In genomic region chr17:77148109-77148958, GRCh38 we compare ENCODE assay signal across 12 cellular contexts. TPM values are rescaled to one million over a fixed set of nuclear protein-coding genes. Genes with fewer than 3 reads are reported as not detected.
DNase-seq lines count a peak whose midpoint lies in the region; ATAC-seq and TF ChIP-seq lines count a peak whose summit lies in the region.
"Had no signal": no experiment of that assay in that cellular context is flagged by ENCODE, and none has a peak within 500 bp of the region (broad histone marks: within the 10 kb centered on the region; RNA-seq: fewer than 3 reads in every experiment).

No MANE protein-coding gene starts in this region.

- WGBS in stomach, 5 donors = 60 to 73% (median 65%) methylated on average over 15 of the region's 15 CpGs

- in situ Hi-C loops in GM13976 (cut with MboI; ENCODE audit: low sequenced_read_pairs, unreplicated experiment) = no loop called here

- no peaks in the 10 kb centered on the region for H3K27me3 ChIP-seq in lower lobe of right lung (ENCODE audit: low read depth)
- H3K27me3 ChIP-seq in stomach = no peaks in the 10 kb centered on the region
- H3K27me3 ChIP-seq in effector memory CD4-positive, alpha-beta T cell (replicated peaks; ENCODE audit: control insufficient read depth, insufficient read depth, low read length, poor library complexity, severe bottlenecking) = no peaks in the 10 kb centered on the region

- peaks cover 96% of the 10 kb centered on the region for H3K4me1 Mint-ChIP-seq in brain

- no peaks in the 10 kb centered on the region for H3K9me3 ChIP-seq in lower lobe of right lung
- H3K9me3 ChIP-seq in stomach = no peaks in the 10 kb centered on the region
- no peaks in the 10 kb centered on the region for H3K9me3 ChIP-seq in effector memory CD4-positive, alpha-beta T cell (ENCODE audit: control insufficient read depth, low read length)

- H3K36me3 ChIP-seq in lower lobe of right lung (peaks cover 66% of the 10 kb centered on the region), stomach (peaks cover 12 to 56% (median 46%) of the 10 kb centered on the region in 4 donors)
- H3K36me3 ChIP-seq in effector memory CD4-positive, alpha-beta T cell (ENCODE audit: control insufficient read depth, insufficient read depth, low read length) = peaks cover 20% of the 10 kb centered on the region

- peaks cover 80% of the 10 kb centered on the region for H3K4me1 ChIP-seq in lower lobe of right lung
- H3K4me1 ChIP-seq in stomach = peaks cover 61 to 99% (median 80%) of the 10 kb centered on the region in 4 donors
- H3K4me1 ChIP-seq in effector memory CD4-positive, alpha-beta T cell (ENCODE audit: control insufficient read depth, insufficient read depth, low read length, poor library complexity, severe bottlenecking) = no peaks in the 10 kb centered on the region

- peak overlapping the region in 4 of 5 experiments; percentile 11 to 35 (median 16) for H3K27ac Mint-ChIP-seq in brain

- no peaks in the 10 kb centered on the region for H3K27me3 Mint-ChIP-seq in brain

- TF ChIP-seq POLR2A in stomach (IDR thresholded peaks at IDR 0.05) = no peak

- H3K36me3 Mint-ChIP-seq in brain = peaks cover 59% of the 10 kb centered on the region

- TF ChIP-seq CTCF in brain (conservative IDR thresholded peaks at IDR 0.05) = no peak
- TF ChIP-seq CTCF in lower lobe of right lung (IDR thresholded peaks at IDR 0.05) = no peak
- TF ChIP-seq CTCF in stomach (IDR thresholded peaks at IDR 0.05) = no peak
- TF ChIP-seq CTCF in GM13976 (IDR thresholded peaks at IDR 0.05; ENCODE audit: borderline replicate concordance, control extremely low read depth, extremely low read depth, insufficient read depth, missing control alignments) = no peak

- peak; percentile 38 for DNase-seq in HuH-7 (ENCODE audit: low spot score)
- no peak for DNase-seq in lower lobe of right lung
- DNase-seq in stomach = no peak
- no peak for DNase-seq in NCI-H1436 treated with DMSO at 0.1 percent for 48 hours (lab: John Stamatoyannopoulos, UW)
- DNase-seq in GM13976 (ENCODE audit: low spot score) = no peak
- no peak for DNase-seq in middle frontal gyrus (ENCODE audit: extremely low spot score, low spot score)
- no peak for DNase-seq in effector memory CD4-positive, alpha-beta T cell
- DNase-seq: activated CD4-positive, alpha-beta T cell treated with anti-CD3 and anti-CD28 coated beads, Interleukin-2, amount 50 U/mL, for 4 hours; activated gamma-delta T cell treated with Interleukin-2 at 50 U/mL for 16 hours; cerebellar nuclear complex; NCI-H1930 had no signal

- no peak for ATAC-seq in lower lobe of right lung

- H3K4me3 ChIP-seq in lower lobe of right lung (peak overlapping the region; percentile 13), stomach (peak overlapping the region in 1 of 4 donors; percentile 4)
- H3K4me3 ChIP-seq in effector memory CD4-positive, alpha-beta T cell (ENCODE audit: insufficient read depth, low read depth, low read length, poor library complexity, severe bottlenecking) = no peak overlapping the region

- H3K27ac ChIP-seq in lower lobe of right lung (peak overlapping the region; percentile 88), stomach (peak overlapping the region; percentile 7 to 99 (median 95))
- no peak overlapping the region for H3K27ac ChIP-seq in effector memory CD4-positive, alpha-beta T cell (ENCODE audit: insufficient read depth, low read length, poor library complexity, severe bottlenecking)

- TF ChIP-seq EP300 in stomach (IDR thresholded peaks at IDR 0.05) = no peak

- H3K9me3 Mint-ChIP-seq in brain = no peaks in the 10 kb centered on the region

- H3K4me3 Mint-ChIP-seq in brain = no peak overlapping the region

- intact Hi-C loops in lower lobe of right lung (cut with DNase I) = no loop called here
- intact Hi-C loops in stomach (cut with DNase I; ENCODE audit: low total_unique reads) = loop anchor here (10.0 kb wide), 1 partner anchor 66 kb away; no protein-coding TSS in a partner anchor

RNA-seq across cellular contexts. Expression of gene SEC14L1, which starts 7.6 kb away (rescaled TPM):
- polyA plus RNA-seq in brain (ENCODE audit: insufficient read depth, low read depth, low replicate concordance) (129 TPM), stomach (10 to 100 TPM; 17.0 to 39.5 (median 30.2) TPM)
- total RNA-seq in lower lobe of right lung (146 TPM), stomach (100 to 1,000 TPM in 1 of 5 donors, 10 to 100 TPM in 3, 1 to 10 TPM in 1; 3.2 to 106 (median 60.1) TPM)
